ENCODE assay signal across 11 cellular contexts in the genomic region with DNA sequence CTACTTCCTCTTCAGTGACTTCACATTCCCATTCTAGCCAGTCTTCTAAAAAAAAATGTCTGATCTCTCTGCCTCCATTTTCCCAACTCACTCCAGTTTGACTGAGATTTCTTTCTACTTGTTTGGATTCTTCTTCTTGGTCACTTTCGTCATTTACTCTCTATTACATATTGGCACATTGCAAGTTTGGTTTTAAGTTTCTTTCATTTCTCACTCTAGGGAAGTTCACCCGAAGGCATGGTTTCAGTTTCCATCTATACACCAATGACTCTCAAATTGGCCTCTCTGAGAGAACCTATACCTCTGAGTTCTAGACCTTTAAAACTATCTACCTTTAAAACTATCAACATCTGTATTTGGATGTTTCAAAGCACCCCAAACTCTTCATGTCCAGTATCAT. TPM values are rescaled to one million over a fixed set of nuclear protein-coding genes. Genes with fewer than 3 reads are reported as not detected.
DNase-seq lines count a peak whose midpoint lies in the region; ATAC-seq, FAIRE-seq and TF ChIP-seq lines count a peak whose summit lies in the region.
"Had no signal": no experiment of that assay in that cellular context is flagged by ENCODE, and none has a peak within 500 bp of the region (broad histone marks: within the 10 kb centered on the region; RNA-seq: fewer than 3 reads in every experiment).

No MANE protein-coding gene starts in this region.

- H3K9ac ChIP-seq in adipocyte (ENCODE audit: low read length), result no peak overlapping the region

- H3K4me3 ChIP-seq in adipocyte (ENCODE audit: low read length), result peak overlapping the region; percentile 57
- no peak overlapping the region for H3K4me3 ChIP-seq in esophagus squamous epithelium
- H3K4me3 ChIP-seq in spleen, result peak overlapping the region in 2 of 8 donors; percentile 6 to 41
- H3K4me3 ChIP-seq: MG63 had no signal

- TF ChIP-seq POLR2A in GM12892 (IDR thresholded peaks at IDR 0.05; ENCODE audit: low read depth, low read length), result no peak
- no peak for TF ChIP-seq POLR2A in esophagus squamous epithelium (IDR thresholded peaks at IDR 0.05)
- TF ChIP-seq POLR2A in spleen (IDR thresholded peaks at IDR 0.05), result no peak

- WGBS in esophagus squamous epithelium, 2 donors, result 44 to 77% methylated on average over 2 of the region's 2 CpGs
- 19 to 39% (median 32%) methylated on average over 2 of the region's 2 CpGs for WGBS in spleen, 5 donors

- H3K27ac ChIP-seq in esophagus squamous epithelium, result no peak overlapping the region
- H3K27ac ChIP-seq in spleen, result peak overlapping the region in 3 of 8 donors; percentile 10 to 50 (median 28)

- TF ChIP-seq CTCF in GM20000 (IDR thresholded peaks at IDR 0.05; ENCODE audit: extremely low read depth, missing control alignments), result no peak
- TF ChIP-seq CTCF in esophagus squamous epithelium (IDR thresholded peaks at IDR 0.05), result no peak
- TF ChIP-seq CTCF in spleen (IDR thresholded peaks at IDR 0.05 in 8 of 11, conservative IDR thresholded peaks at IDR 0.05 in 3 of 11), result no peak

- peak; percentile 73 for FAIRE-seq in GM12892 (lab: Jason Lieb, UNC)

- intact Hi-C loops in esophagus squamous epithelium (cut with DNase I) (no loop called here), spleen (cut with DNase I; ENCODE audit: low total_unique reads) (no loop called here)

- H3K27me3 ChIP-seq in adipocyte (replicated peaks; ENCODE audit: control insufficient read depth, insufficient read depth, low read length) (no peaks in the 10 kb centered on the region), esophagus squamous epithelium (no peaks in the 10 kb centered on the region), spleen (replicated peaks in 1 of 7) (no peaks in the 10 kb centered on the region)
- H3K27me3 ChIP-seq: MG63 had no signal

- H3K36me3 ChIP-seq in adipocyte (ENCODE audit: control insufficient read depth, insufficient read depth, low read length, severe bottlenecking) (peaks cover 13% of the 10 kb centered on the region), esophagus squamous epithelium (peaks cover 0 to 28% (median 0%) of the 10 kb centered on the region in 3 donors), spleen (no peaks in the 10 kb centered on the region)

- DNase-seq in GM12892 (ENCODE audit: insufficient read length) (no peak), GM20000 (ENCODE audit: low spot score) (peak; percentile 46), adipocyte (ENCODE audit: low read depth) (no peak), esophagus squamous epithelium (lab: John Stamatoyannopoulos, UW) (no peak), spleen (no peak), A172 (ENCODE audit: low spot score) (no peak)
- DNase-seq in stimulated activated CD4-positive, alpha-beta T cell treated with anti-CD3 and anti-CD28 coated beads, Interleukin-4, amount 100 ng/mL, for 24 hours, result no peak
- DNase-seq: activated CD4-positive, alpha-beta T cell treated with anti-CD3 and anti-CD28 coated beads for 1 hour; effector CD4-positive, alpha-beta T cell; MG63 had no signal

- H3K9me3 ChIP-seq in adipocyte (ENCODE audit: control insufficient read depth, low read length), result no peaks in the 10 kb centered on the region
- no peaks in the 10 kb centered on the region for H3K9me3 ChIP-seq in esophagus squamous epithelium
- no peaks in the 10 kb centered on the region for H3K9me3 ChIP-seq in spleen
- H3K9me3 ChIP-seq: MG63 had no signal

- H3K4me1 ChIP-seq in adipocyte (ENCODE audit: control insufficient read depth, insufficient read depth, low read length), result peaks cover 13% of the 10 kb centered on the region
- peaks cover 0 to 5% (median 0%) of the 10 kb centered on the region in 3 donors for H3K4me1 ChIP-seq in esophagus squamous epithelium
- H3K4me1 ChIP-seq in spleen, result peaks cover 0 to 19% (median 3%) of the 10 kb centered on the region in 6 donors

- ATAC-seq in HG03196 (IDR thresholded peaks at IDR 0.05; ENCODE audit: unreplicated experiment), result peak; percentile 99

RNA-seq across cellular contexts. Expression of gene CD109, which starts 51.3 kb away (rescaled TPM):
- polyA plus RNA-seq in GM12892 (2012; ENCODE audit: missing spikeins), result 2.0 TPM
- total RNA-seq in esophagus squamous epithelium (10 to 100 TPM; 27.0 to 57.9 (median 41.3) TPM), spleen (1 to 10 TPM; 2.6 to 6.9 (median 4.9) TPM)
- polyA plus RNA-seq in spleen, result under 1 TPM; 0.17 to 0.45 (median 0.18) TPM
- 18.4 and 24.3 TPM in 2 replicates for total RNA-seq in A172 (2014; rRNA removed; shearing (Covaris generic))
